ENCODE assay signal across 21 cellular contexts in genomic region chr9:81035171-81035570, GRCh38.
DNase-seq lines count a peak whose midpoint lies in the region; TF ChIP-seq lines count a peak whose summit lies in the region.
"Had no signal": no experiment of that assay in that cellular context is flagged by ENCODE, and none has a peak within 500 bp of the region (broad histone marks: within the 10 kb centered on the region; RNA-seq: fewer than 3 reads in every experiment).

No MANE protein-coding gene starts in this region.

- peak; percentile 32 for DNase-seq in AG09309 (ENCODE audit: low read depth)
- DNase-seq in HFFc6: peak; percentile 52
- peak; percentile 86 for DNase-seq in astrocyte of the hippocampus (ENCODE audit: low read depth, low spot score)
- DNase-seq in kidney epithelial cell (ENCODE audit: low read depth): peak; percentile 9
- DNase-seq in hippocampal formation (lab: John Stamatoyannopoulos, UW): no peak
- no peak for DNase-seq in GM19238 (ENCODE audit: insufficient read length, low spot score)
- DNase-seq in DMS114 treated with DMSO at 0.1 percent for 48 hours (lab: John Stamatoyannopoulos, UW; ENCODE audit: unreplicated experiment): no peak
- DNase-seq in DMS53 (lab: John Stamatoyannopoulos, UW): no peak
- DNase-seq: activated CD4-positive, alpha-beta T cell treated with anti-CD3 and anti-CD28 coated beads, Interleukin-2, amount 10 ng/mL, durations not matched to agents 24 days and 14 days; activated T-cell treated with anti-CD3 and anti-CD28 coated beads, Interleukin-2, amount 50 U/mL, for 24 hours; AML-193; DMS 273 treated with DMSO at 0.1 percent for 48 hours; NCI-H1105; nephron progenitor cell; retina; stimulated activated CD4-positive, alpha-beta T cell treated with anti-CD3 and anti-CD28 coated beads, Interleukin-2, amount 100 ng/mL, for 48 hours; stimulated activated CD8-positive, alpha-beta memory T cell treated with anti-CD3 and anti-CD28 coated beads, Interleukin-4, amount 100 ng/mL, for 48 hours; testis had no signal

- H3K4me1 Mint-ChIP-seq in HFFc6 (ENCODE audit: low read depth): peaks cover 43% of the 10 kb centered on the region
- H3K4me1 Mint-ChIP-seq: activated CD4-positive, alpha-beta T cell treated with anti-CD3 and anti-CD28 coated beads, Interleukin-2, amount 10 ng/mL, durations not matched to agents 24 days and 14 days had no signal

- no peaks in the 10 kb centered on the region for H3K36me3 ChIP-seq in kidney epithelial cell (ENCODE audit: control insufficient read depth, insufficient read depth, low read length)
- H3K36me3 ChIP-seq: esophagus muscularis mucosa had no signal

- H3K36me3 Mint-ChIP-seq in HFFc6 (ENCODE audit: low read depth): no peaks in the 10 kb centered on the region

- no peak overlapping the region for H3K4me3 Mint-ChIP-seq in HFFc6
- H3K4me3 Mint-ChIP-seq: activated CD4-positive, alpha-beta T cell treated with anti-CD3 and anti-CD28 coated beads, Interleukin-2, amount 10 ng/mL, durations not matched to agents 24 days and 14 days; activated T-cell treated with anti-CD3 and anti-CD28 coated beads, Interleukin-2, amount 50 U/mL, for 24 hours; dendritic cell treated with granulocyte-macrophage colony-stimulating factor and Interleukin-4, amounts not matched to agents 40 ng/mL and 50 ng/mL, for 4 days; nephron progenitor cell; T-helper 2 cell treated with Interferon-gamma antibody and Interleukin-4, amounts not matched to agents 5 μg/mL and 100 μg/mL, for 36 hours had no signal

- TF ChIP-seq CTCF in AG09309 (IDR thresholded peaks at IDR 0.05; ENCODE audit: control insufficient read depth, insufficient read depth, low read depth, low read length, missing control alignments) (no peak), HFFc6 (IDR thresholded peaks at IDR 0.05) (no peak), kidney epithelial cell (IDR thresholded peaks at IDR 0.05; ENCODE audit: insufficient read depth, low read length, poor library complexity, severe bottlenecking) (no peak)

- H3K4me3 ChIP-seq in AG09309 (ENCODE audit: control insufficient read depth, low read depth, low read length) (no peak overlapping the region), kidney epithelial cell (ENCODE audit: low read depth, low read length) (no peak overlapping the region)
- H3K4me3 ChIP-seq: esophagus muscularis mucosa, testis had no signal

- no peak overlapping the region for H3K27ac Mint-ChIP-seq in HFFc6
- H3K27ac Mint-ChIP-seq: activated CD4-positive, alpha-beta T cell treated with anti-CD3 and anti-CD28 coated beads, Interleukin-2, amount 10 ng/mL, durations not matched to agents 24 days and 14 days; activated T-cell treated with anti-CD3 and anti-CD28 coated beads, Interleukin-2, amount 50 U/mL, for 24 hours; dendritic cell treated with granulocyte-macrophage colony-stimulating factor and Interleukin-4, amounts not matched to agents 40 ng/mL and 50 ng/mL, for 4 days; nephron progenitor cell; T-helper 2 cell treated with Interferon-gamma antibody and Interleukin-4, amounts not matched to agents 5 μg/mL and 100 μg/mL, for 36 hours had no signal

- no peaks in the 10 kb centered on the region for H3K27me3 ChIP-seq in kidney epithelial cell (ENCODE audit: control insufficient read depth, insufficient read depth, low read length)
- H3K27me3 ChIP-seq: esophagus muscularis mucosa, testis had no signal

- H3K27me3 Mint-ChIP-seq in HFFc6 (ENCODE audit: insufficient read depth): peaks cover 7% of the 10 kb centered on the region; the same call in 1 of the 2 replicates
- H3K27me3 Mint-ChIP-seq: activated CD4-positive, alpha-beta T cell treated with anti-CD3 and anti-CD28 coated beads, Interleukin-2, amount 10 ng/mL, durations not matched to agents 24 days and 14 days; activated T-cell treated with anti-CD3 and anti-CD28 coated beads, Interleukin-2, amount 50 U/mL, for 24 hours had no signal

- no peaks in the 10 kb centered on the region for H3K9me3 Mint-ChIP-seq in HFFc6
- H3K9me3 Mint-ChIP-seq: activated CD4-positive, alpha-beta T cell treated with anti-CD3 and anti-CD28 coated beads, Interleukin-2, amount 10 ng/mL, durations not matched to agents 24 days and 14 days; dendritic cell treated with granulocyte-macrophage colony-stimulating factor and Interleukin-4, amounts not matched to agents 40 ng/mL and 50 ng/mL, for 4 days; nephron progenitor cell; T-helper 2 cell treated with Interferon-gamma antibody and Interleukin-4, amounts not matched to agents 5 μg/mL and 100 μg/mL, for 36 hours had no signal

Comparison
In these comparisons a context has a peak if more than half of its experiments do, and no peak if none do; other contexts are left out.
1. DNase-seq: peak in AG09309 (single experiment), HFFc6 (single experiment), astrocyte of the hippocampus (single experiment) and kidney epithelial cell (single experiment); none in hippocampal formation (0 of 2), GM19238 (single experiment), DMS114 treated with DMSO at 0.1 percent for 48 hours (single experiment) and DMS53 (single experiment).